Comparison of ENCODE assay signal across 8 cellular contexts in genomic region chr2:157596992-157597681, GRCh38. TPM values are rescaled to one million over a fixed set of nuclear protein-coding genes. Genes with fewer than 3 reads are reported as not detected.
A peak's percentile ranks its signal among the peaks of the same experiment; 100 is the strongest.
DNase-seq lines count a peak whose midpoint lies in the region; ATAC-seq, FAIRE-seq and TF ChIP-seq lines count a peak whose summit lies in the region.

No MANE protein-coding gene starts in this region.

- H3K4me2 ChIP-seq in GM12878 (ENCODE audit: control insufficient read depth, insufficient read depth): no peak overlapping the region

- no peak for TF ChIP-seq POLR2A in GM12878 (IDR thresholded peaks at IDR 0.05; ENCODE audit: low read depth, low read length)

- peak; percentile 54 for ATAC-seq in HG02571 (IDR thresholded peaks at IDR 0.05; ENCODE audit: unreplicated experiment)
- peak; percentile 78 for ATAC-seq in GM12878
- ATAC-seq in HG02588 (IDR thresholded peaks at IDR 0.05; ENCODE audit: unreplicated experiment): no peak

- no peaks in the 10 kb centered on the region for H3K4me1 Mint-ChIP-seq in Calu3 (ENCODE audit: low read depth, unreplicated experiment)

- no peaks in the 10 kb centered on the region for H3K9me3 Mint-ChIP-seq in Calu3 (ENCODE audit: low read depth, unreplicated experiment)

- no peaks in the 10 kb centered on the region for H4K20me1 ChIP-seq in GM12878 (ENCODE audit: control insufficient read depth, insufficient read depth)

- H3K9me3 ChIP-seq in GM12878 (replicated peaks; ENCODE audit: control insufficient read depth, insufficient read depth, low read length): no peaks in the 10 kb centered on the region

- no peak for TF ChIP-seq CTCF in Calu3 (IDR thresholded peaks at IDR 0.05; ENCODE audit: unreplicated experiment)
- TF ChIP-seq CTCF in GM12878 (IDR thresholded peaks at IDR 0.05 in 2 of 3, conservative IDR thresholded peaks at IDR 0.05 in 1 of 3; ENCODE audit: control insufficient read depth in 2 of 3, extremely low read depth in 1 of 3, insufficient read depth in 1 of 3, low read depth in 3 of 3, low read length in 3 of 3): peak; percentile 42 to 53 (median 52); a peak in 5 of 6 replicates

- no peak for TF ChIP-seq EP300 in GM12878 (IDR thresholded peaks at IDR 0.05; ENCODE audit: borderline replicate concordance in 1 of 2, control insufficient read depth in 1 of 2, low read depth in 2 of 2, low read length in 2 of 2)

- no peaks in the 10 kb centered on the region for H3K79me2 ChIP-seq in GM12878 (ENCODE audit: control insufficient read depth, insufficient read depth, low read length)

- CTCF ChIA-PET in Calu3 (lab: Charles Lee): interaction anchor here (0.6 to 0.9 kb wide), 4 partner anchors 104 to 267 kb away, joined by 3 to 4 read pairs (median 3); no protein-coding TSS in a partner anchor
- CTCF ChIA-PET in GM12878 (lab: Yijun Ruan, JAX): interaction anchor here (0.6 to 6.8 kb wide), 5 partner anchors 100 to 294 kb away, joined by 3 to 90 read pairs (median 3); no protein-coding TSS in a partner anchor

- peak; percentile 46 for TF ChIP-seq RAD21 in GM12878 (IDR thresholded peaks at IDR 0.05; ENCODE audit: insufficient read depth, low read depth, low read length)

- SMC1A ChIA-PET in GM12878 (lab: Charles Lee; ENCODE audit: uncharacterized antibody, unreplicated experiment): interaction anchor here (0.6 to 2.8 kb wide), 5 partner anchors 16 to 1164 kb away, joined by 3 to 16 read pairs (median 5); no protein-coding TSS in a partner anchor

- FAIRE-seq in GM12878 (lab: Jason Lieb, UNC) (no peak), islet of Langerhans (lab: Jason Lieb, UNC) (peak; percentile 86)

- peak overlapping the region; percentile 58 for H3K4me3 Mint-ChIP-seq in Calu3 (ENCODE audit: low read depth, unreplicated experiment)

- H2AFZ ChIP-seq in GM12878 (ENCODE audit: control insufficient read depth, low read depth, low read length): no peak overlapping the region; the same call in 1 of the 2 replicates

- in situ Hi-C loops in GM12878 (cut with MboI): loop anchor here (5.0 kb wide), 1 partner anchor 300 kb away; no protein-coding TSS in a partner anchor

- POLR2A ChIA-PET in GM12878 (lab: Charles Lee): no interaction called here

- H3K27ac ChIP-seq in GM12878 (ENCODE audit: control insufficient read depth, insufficient read depth): no peak overlapping the region

- no peak overlapping the region for H3K4me3 ChIP-seq in GM12878

- H3K36me3 ChIP-seq in GM12878 (ENCODE audit: control insufficient read depth in 2 of 2, insufficient read depth in 2 of 2, low read length in 1 of 2): no peaks in the 10 kb centered on the region

- DNase-seq in Calu3 (peak; percentile 73), T-helper 9 cell (peak; percentile 28), GM12878 (ENCODE audit: low read depth, low spot score) (no peak), OCI-M1 (lab: John Stamatoyannopoulos, UW) (no peak)
- peak; percentile 25 to 56 (median 34) for DNase-seq in stimulated activated CD4-positive, alpha-beta T cell treated with anti-CD3 and anti-CD28 coated beads, TNF-alpha, amount 100 ng/mL, for 24 hours (ENCODE audit: low read depth in 3 of 3)

- BruUV-seq in Calu3 (replicated peaks; lab: Mats Ljungman, UMichigan) (no TSS peak), GM12878 (replicated peaks; lab: Mats Ljungman, UMichigan) (no TSS peak)

- 29% methylated on average over 39 of the region's 45 CpGs for WGBS in GM12878 (ENCODE audit: insufficient coverage, insufficient replicate concordance, low lambda C conversion rate, missing lambda C conversion rate)

- no peak overlapping the region for H3K9ac ChIP-seq in GM12878 (ENCODE audit: control insufficient read depth, insufficient read depth, low read length)

- peaks cover 5% of the 10 kb centered on the region for H3K36me3 Mint-ChIP-seq in Calu3 (ENCODE audit: insufficient read depth, unreplicated experiment)

- RAD21 ChIA-PET in GM12878 (lab: Charles Lee; ENCODE audit: unreplicated experiment): interaction anchor here (0.6 to 1.6 kb wide), 3 partner anchors 104 to 295 kb away, joined by 3 to 5 read pairs (median 3); no protein-coding TSS in a partner anchor

- intact Hi-C loops in Calu3 (cut with micrococcal nuclease; ENCODE audit: unreplicated experiment) (loop anchor here (5.0 to 10.0 kb wide), 2 partner anchors 270 to 418 kb away; partner anchors contain the start of gene ERMN), GM12878 (cut with micrococcal nuclease; ENCODE audit: unreplicated experiment) (no loop called here)

- H3K27me3 ChIP-seq in GM12878 (replicated peaks in 1 of 2; ENCODE audit: control insufficient read depth in 2 of 2, insufficient read depth in 2 of 2, low read length in 1 of 2): no peaks in the 10 kb centered on the region

- H3K4me1 ChIP-seq in GM12878 (ENCODE audit: control insufficient read depth, insufficient read depth, low read length): no peaks in the 10 kb centered on the region

- H3K27me3 Mint-ChIP-seq in Calu3 (ENCODE audit: unreplicated experiment): peaks cover 15% of the 10 kb centered on the region

- H3K27ac Mint-ChIP-seq in Calu3 (ENCODE audit: unreplicated experiment): no peak overlapping the region

TF ChIP-seq in GM12878, 131 proteins besides CTCF, POLR2A, EP300 and RAD21:
- TF ChIP-seq IKZF1 (conservative IDR thresholded peaks at IDR 0.05): peak; percentile 62; the same call in 1 of the 2 replicates
- TF ChIP-seq NBN (IDR thresholded peaks at IDR 0.05): no peak
- peak; percentile 29 for TF ChIP-seq MEF2B (IDR thresholded peaks at IDR 0.05; ENCODE audit: partially characterized antibody, poor library complexity, severe bottlenecking)
- peak; percentile 55 for TF ChIP-seq SMC3 (IDR thresholded peaks at IDR 0.05; ENCODE audit: borderline replicate concordance, low read length)

RNA-seq across cellular contexts. Expression of gene ACVR1C, which starts 31.5 kb away (rescaled TPM):
- total RNA-seq in Calu3 (2022) (0.86 and 0.99 TPM in 2 replicates), GM12878 (2014; rRNA removed) (not detected in 2 replicates), GM12878 (2014; rRNA removed; fragmentation: Illumina TruSeq; extraction: Trizol) (not detected in 2 replicates), GM12878 (2021) (not detected in 2 replicates)
- total RNA-seq in GM12878 (2013; cell fraction: nucleolus; rRNA removed): not detected in 2 replicates
- polyA plus RNA-seq in GM12878 (2011; ENCODE audit: low read depth): not detected
- polyA plus RNA-seq in GM12878 (2011; rRNA removed) (not detected in 2 replicates), GM12878 (2014; fragmentation: Illumina TruSeq; extraction: Trizol) (not detected in 2 replicates), GM12878 (2014; fragmentation: Nextera tagmentation; extraction: Ambion mirVana) (not detected), GM12878 (2014; rRNA removed) (not detected in 2 replicates), GM12878 (2016; fragmentation: Nextera tagmentation; extraction: Ambion mirVana) (not detected)
- not detected in 2 replicates for polyA plus RNA-seq in GM12878 (2011; cell fraction: cytosol; rRNA removed)
- not detected in 2 replicates for polyA plus RNA-seq in GM12878 (2011; cell fraction: nucleus; rRNA removed)
- 0.01 TPM in 1 of 2 replicates, not detected in the other for polyA plus RNA-seq in GM12878 (2012)
- not detected in 2 replicates for polyA minus RNA-seq in GM12878 (2011; rRNA and poly(A)+ RNA removed)
- not detected in 2 replicates for polyA minus RNA-seq in GM12878 (2011; cell fraction: cytosol; rRNA and poly(A)+ RNA removed)
- polyA minus RNA-seq in GM12878 (2011; cell fraction: nucleus; rRNA and poly(A)+ RNA removed): not detected in 2 replicates

Comparison
In these comparisons a context has a peak if more than half of its experiments do, and no peak if none do; other contexts are left out.
1. DNase-seq: peak in Calu3 (single experiment), T-helper 9 cell (single experiment) and stimulated activated CD4-positive, alpha-beta T cell treated with anti-CD3 and anti-CD28 coated beads, TNF-alpha, amount 100 ng/mL, for 24 hours (3 of 3); none in GM12878 (single experiment) and OCI-M1 (single experiment).